Comparison of ENCODE assay signal across 31 cellular contexts in the genomic region with DNA sequence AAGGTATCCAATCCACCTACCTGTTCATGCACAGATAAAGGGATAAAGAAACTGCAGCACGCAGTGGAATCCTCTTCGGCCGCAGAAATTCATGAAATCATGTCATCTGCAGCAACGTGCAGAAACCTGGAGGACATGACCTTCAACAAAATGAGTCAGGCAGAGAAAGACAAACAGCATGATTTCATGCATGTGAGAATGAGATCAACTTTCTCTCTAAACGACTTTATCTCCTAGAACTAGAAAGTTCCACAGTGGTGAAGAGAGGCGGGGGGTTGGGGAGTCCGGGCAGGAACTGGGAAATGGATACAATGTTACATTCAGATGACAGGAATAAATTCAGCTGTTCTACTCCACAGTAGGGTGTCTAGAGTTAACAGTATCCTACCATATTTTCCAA. TPM values are rescaled to one million over a fixed set of nuclear protein-coding genes. Genes with fewer than 3 reads are reported as not detected.
DNase-seq lines count a peak whose midpoint lies in the region; ATAC-seq and TF ChIP-seq lines count a peak whose summit lies in the region.
"Had no signal": no experiment of that assay in that cellular context is flagged by ENCODE, and none has a peak within 500 bp of the region (broad histone marks: within the 10 kb centered on the region; RNA-seq: fewer than 3 reads in every experiment).

No MANE protein-coding gene starts in this region.

- intact Hi-C loops in activated CD4-positive, alpha-beta T cell treated with anti-CD3 and anti-CD28 coated beads, Interleukin-2, amount 10 ng/mL, durations not matched to agents 24 days and 14 days (cut with micrococcal nuclease) = no loop called here
- intact Hi-C loops in posterior vena cava (cut with DNase I) = no loop called here

- no peaks in the 10 kb centered on the region for H3K9me3 Mint-ChIP-seq in activated CD4-positive, alpha-beta T cell treated with anti-CD3 and anti-CD28 coated beads, Interleukin-2, amount 10 ng/mL, durations not matched to agents 24 days and 14 days
- H3K9me3 Mint-ChIP-seq: effector memory CD8-positive, alpha-beta T cell; neural progenitor cell; stimulated activated naive CD8-positive, alpha-beta T cell treated with anti-CD3 and anti-CD28 coated beads, Interleukin-15, amount 100 ng/mL, for 72 hours had no signal

- in situ Hi-C loops in astrocyte of the spinal cord (cut with HindIII; ENCODE audit: low sequenced_read_pairs) = no loop called here

- H3K27me3 Mint-ChIP-seq in activated CD4-positive, alpha-beta T cell treated with anti-CD3 and anti-CD28 coated beads, Interleukin-2, amount 10 ng/mL, durations not matched to agents 24 days and 14 days = no peaks in the 10 kb centered on the region
- H3K27me3 Mint-ChIP-seq: effector memory CD8-positive, alpha-beta T cell; stimulated activated naive CD8-positive, alpha-beta T cell treated with anti-CD3 and anti-CD28 coated beads, Interleukin-15, amount 100 ng/mL, for 72 hours had no signal

- H3K4me3 ChIP-seq in astrocyte of the spinal cord (ENCODE audit: low read depth, low read length) (no peak overlapping the region), fibroblast of villous mesenchyme (ENCODE audit: low read depth, low read length) (no peak overlapping the region)
- H3K4me3 ChIP-seq: neural progenitor cell, psoas muscle had no signal

- H3K4me3 Mint-ChIP-seq in activated CD4-positive, alpha-beta T cell treated with anti-CD3 and anti-CD28 coated beads, Interleukin-2, amount 10 ng/mL, durations not matched to agents 24 days and 14 days = no peak overlapping the region
- H3K4me3 Mint-ChIP-seq: effector memory CD8-positive, alpha-beta T cell; neural progenitor cell; stimulated activated naive CD8-positive, alpha-beta T cell treated with anti-CD3 and anti-CD28 coated beads, Interleukin-15, amount 100 ng/mL, for 72 hours had no signal

- peak overlapping the region; percentile 12 for H3K27ac Mint-ChIP-seq in activated CD4-positive, alpha-beta T cell treated with anti-CD3 and anti-CD28 coated beads, Interleukin-2, amount 10 ng/mL, durations not matched to agents 24 days and 14 days
- H3K27ac Mint-ChIP-seq: neural progenitor cell; stimulated activated naive CD8-positive, alpha-beta T cell treated with anti-CD3 and anti-CD28 coated beads, Interleukin-15, amount 100 ng/mL, for 72 hours had no signal

- TF ChIP-seq CTCF in astrocyte of the spinal cord (IDR thresholded peaks at IDR 0.05; ENCODE audit: low read depth, low read length) (no peak), fibroblast of villous mesenchyme (IDR thresholded peaks at IDR 0.05; ENCODE audit: insufficient read depth, low read depth, low read length) (no peak)

- ATAC-seq in GM21529 (IDR thresholded peaks at IDR 0.05; ENCODE audit: unreplicated experiment) = no peak
- ATAC-seq: effector memory CD8-positive, alpha-beta T cell; left ventricle myocardium superior; psoas muscle; sciatic nerve; SK-N-SH treated with all-trans-retinoic acid at 6 μM for 48 hours; stimulated activated naive CD8-positive, alpha-beta T cell treated with anti-CD3 and anti-CD28 coated beads, Interleukin-15, amount 100 ng/mL, for 72 hours had no signal

- peaks cover 65% of the 10 kb centered on the region for H3K36me3 Mint-ChIP-seq in activated CD4-positive, alpha-beta T cell treated with anti-CD3 and anti-CD28 coated beads, Interleukin-2, amount 10 ng/mL, durations not matched to agents 24 days and 14 days (ENCODE audit: low read depth)

- no peak for DNase-seq in activated CD4-positive, alpha-beta T cell treated with anti-CD3 and anti-CD28 coated beads, Interleukin-2, amount 10 ng/mL, durations not matched to agents 24 days and 14 days
- no peak for DNase-seq in activated CD4-positive, alpha-beta T cell treated with anti-CD3 and anti-CD28 coated beads for 48 hours
- DNase-seq in astrocyte of the spinal cord (ENCODE audit: low read depth, low spot score) = peak; percentile 56
- peak; percentile 27 for DNase-seq in fibroblast of villous mesenchyme (ENCODE audit: low read depth)
- DNase-seq in posterior vena cava (ENCODE audit: low spot score) = peak; percentile 5
- no peak for DNase-seq in NCI-H2171 treated with DMSO at 0.1 percent for 48 hours (lab: John Stamatoyannopoulos, UW)
- DNase-seq in NCI-H2081 (lab: John Stamatoyannopoulos, UW) = no peak
- DNase-seq: activated naive CD4-positive, alpha-beta T cell treated with anti-CD3 and anti-CD28 coated beads, Interleukin-2, amount 50 U/mL, for 16 hours; caudate nucleus; effector memory CD8-positive, alpha-beta T cell; KG1; left ventricle myocardium superior; MM.1S; NCI-H1105 treated with DMSO at 0.1 percent for 48 hours; NCI-H2029; NCI-H2227 treated with DMSO at 0.1 percent for 48 hours; NCI-H526; psoas muscle; Right ventricle myocardium superior; stimulated activated CD4-positive, alpha-beta T cell treated with anti-CD3 and anti-CD28 coated beads, Interleukin-12 subunit alpha, Interleukin-12 subunit beta, amount 100 ng/mL, for 4 hours; stimulated activated CD4-positive, alpha-beta T cell treated with anti-CD3 and anti-CD28 coated beads, Interleukin-2, amount 100 ng/mL, for 48 hours; stimulated activated naive CD8-positive, alpha-beta T cell treated with anti-CD3 and anti-CD28 coated beads, Interleukin-15, amount 100 ng/mL, for 72 hours had no signal

- peaks cover 67% of the 10 kb centered on the region for H3K4me1 Mint-ChIP-seq in activated CD4-positive, alpha-beta T cell treated with anti-CD3 and anti-CD28 coated beads, Interleukin-2, amount 10 ng/mL, durations not matched to agents 24 days and 14 days
- H3K4me1 Mint-ChIP-seq: neural progenitor cell had no signal

RNA-seq across cellular contexts. Expression of a gene that starts 9.9 kb away (rescaled TPM):
- 6.9 TPM in 2 replicates for total RNA-seq in activated CD4-positive, alpha-beta T cell treated with anti-CD3 and anti-CD28 coated beads, Interleukin-2, amount 10 ng/mL, durations not matched to agents 24 days and 14 days
- not detected in 2 replicates for total RNA-seq in fibroblast of villous mesenchyme
- 1 to 10 TPM in 1 of 2 donors, under 1 TPM in 1; 0.24 to 1.7 TPM for total RNA-seq in posterior vena cava
- total RNA-seq: Daoy, H1, HT1080, left ventricle myocardium superior, Right ventricle myocardium superior had no signal

RNA-seq across cellular contexts. Expression of a gene that starts 50.2 kb away (rescaled TPM):
- total RNA-seq in activated CD4-positive, alpha-beta T cell treated with anti-CD3 and anti-CD28 coated beads, Interleukin-2, amount 10 ng/mL, durations not matched to agents 24 days and 14 days = 2.5 and 2.6 TPM in 2 replicates
- total RNA-seq in fibroblast of villous mesenchyme = 7.8 and 8.4 TPM in 2 replicates
- 1 to 10 TPM; 6.2 to 7.7 TPM for total RNA-seq in posterior vena cava

RNA-seq across cellular contexts. Expression of a gene that starts 53.5 kb away (rescaled TPM):
- not detected in 2 replicates for total RNA-seq in activated CD4-positive, alpha-beta T cell treated with anti-CD3 and anti-CD28 coated beads, Interleukin-2, amount 10 ng/mL, durations not matched to agents 24 days and 14 days
- not detected in 2 replicates for total RNA-seq in fibroblast of villous mesenchyme
- under 1 TPM in 1 of 2 donors, not detected in 1; 0.43 TPM for total RNA-seq in posterior vena cava
- total RNA-seq: activated CD8-positive, alpha-beta memory T cell treated with anti-CD3 and anti-CD28 coated beads for 36 hours; Daoy; HT1080; mesenteric fat pad; sciatic nerve had no signal

Comparison
In these comparisons a context has a peak if more than half of its experiments do, and no peak if none do; other contexts are left out.
1. DNase-seq: peak in astrocyte of the spinal cord (single experiment), fibroblast of villous mesenchyme (single experiment) and posterior vena cava (single experiment); none in activated CD4-positive, alpha-beta T cell treated with anti-CD3 and anti-CD28 coated beads, Interleukin-2, amount 10 ng/mL, durations not matched to agents 24 days and 14 days (single experiment), activated CD4-positive, alpha-beta T cell treated with anti-CD3 and anti-CD28 coated beads for 48 hours (single experiment), NCI-H2171 treated with DMSO at 0.1 percent for 48 hours (single experiment) and NCI-H2081 (0 of 2).